ENCODE assay signal across 8 cellular contexts in the genomic region with DNA sequence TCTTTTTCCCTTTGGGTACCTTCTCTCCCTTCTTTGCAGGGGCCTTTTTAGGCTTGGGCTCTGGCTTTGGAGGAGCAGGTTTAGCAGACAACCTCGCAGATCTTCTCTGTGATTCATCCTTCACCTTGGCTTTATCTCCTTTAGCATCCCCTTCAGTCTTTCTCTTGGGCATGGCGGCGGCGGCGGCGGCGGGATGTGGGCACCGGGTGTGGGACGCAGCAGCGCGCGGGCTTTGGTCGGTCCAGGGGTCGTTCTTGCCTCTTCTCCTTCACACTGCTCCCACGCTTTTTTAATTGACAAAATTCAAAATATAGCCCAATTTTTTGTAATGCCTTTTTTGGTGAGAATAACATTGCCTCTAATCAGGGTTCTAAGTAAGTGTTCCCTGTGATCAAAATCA.
"Had no signal": no experiment of that assay in that cellular context is flagged by ENCODE, and none has a peak within 500 bp of the region (broad histone marks: within the 10 kb centered on the region; RNA-seq: fewer than 3 reads in every experiment).

No MANE protein-coding gene starts in this region.

- DNase-seq: GM23248, GOT3, H7, HFFc6, KBM-7 had no signal

- H3K27ac Mint-ChIP-seq: HFFc6, IgD-negative memory B cell had no signal

- ATAC-seq: HCT116, HepG2 had no signal

- H3K4me3 Mint-ChIP-seq: HFFc6, IgD-negative memory B cell had no signal

- H3K9me3 Mint-ChIP-seq: HFFc6, IgD-negative memory B cell had no signal

- H3K27ac ChIP-seq: GM23248 had no signal

- H3K27me3 Mint-ChIP-seq: IgD-negative memory B cell had no signal
